ENCODE assay signal across 1 cellular context in genomic region chr1:196355206-196355786, GRCh38.
TF ChIP-seq lines count a peak whose summit lies in the region.

No MANE protein-coding gene starts in this region.

TF ChIP-seq in IMR-90, 13 proteins besides CTCF, POLR2A, EP300 and RAD21 (continued from another document):
- TF ChIP-seq, protein P1, sequence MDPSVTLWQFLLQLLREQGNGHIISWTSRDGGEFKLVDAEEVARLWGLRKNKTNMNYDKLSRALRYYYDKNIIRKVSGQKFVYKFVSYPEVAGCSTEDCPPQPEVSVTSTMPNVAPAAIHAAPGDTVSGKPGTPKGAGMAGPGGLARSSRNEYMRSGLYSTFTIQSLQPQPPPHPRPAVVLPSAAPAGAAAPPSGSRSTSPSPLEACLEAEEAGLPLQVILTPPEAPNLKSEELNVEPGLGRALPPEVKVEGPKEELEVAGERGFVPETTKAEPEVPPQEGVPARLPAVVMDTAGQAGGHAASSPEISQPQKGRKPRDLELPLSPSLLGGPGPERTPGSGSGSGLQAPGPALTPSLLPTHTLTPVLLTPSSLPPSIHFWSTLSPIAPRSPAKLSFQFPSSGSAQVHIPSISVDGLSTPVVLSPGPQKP (IDR thresholded peaks at IDR 0.05; ENCODE audit: borderline replicate concordance, low read depth, low read length), result no peak
